10 cellular contexts compared by ENCODE assay signal in genomic region chr1:220056374-220056773, GRCh38.
"Had no signal": no experiment of that assay in that cellular context is flagged by ENCODE, and none has a peak within 500 bp of the region (broad histone marks: within the 10 kb centered on the region; RNA-seq: fewer than 3 reads in every experiment).

No MANE protein-coding gene starts in this region.

- H3K4me1 ChIP-seq: ascending aorta, esophagus muscularis mucosa, testis had no signal

- DNase-seq: dorsolateral prefrontal cortex; glutamatergic neuron; left colon; stimulated activated CD4-positive, alpha-beta T cell treated with anti-CD3 and anti-CD28 coated beads, Interleukin-12 subunit alpha, Interleukin-12 subunit beta, amount 100 ng/mL, for 4 hours; stimulated activated naive CD4-positive, alpha-beta T cell treated with Interleukin-2 at 50 U/mL for 16 hours; T-helper 9 cell; testis had no signal

- ATAC-seq: left colon, sciatic nerve had no signal

- H3K4me3 ChIP-seq: ascending aorta, dorsolateral prefrontal cortex, esophagus muscularis mucosa, testis had no signal

- H3K9me3 ChIP-seq: ascending aorta, esophagus muscularis mucosa, testis had no signal
